In genomic region chr20:35698298-35699126, GRCh38 we compare ENCODE assay signal across 8 cellular contexts. TPM values are rescaled to one million over a fixed set of nuclear protein-coding genes. Genes with fewer than 3 reads are reported as not detected.
DNase-seq lines count a peak whose midpoint lies in the region; ATAC-seq and TF ChIP-seq lines count a peak whose summit lies in the region.

No MANE protein-coding gene starts in this region.

- H3K4me3 ChIP-seq in WI38 (ENCODE audit: low read depth, low read length) (peak overlapping the region; percentile 96), fibroblast of lung (replicated peaks in 1 of 4; ENCODE audit: control extremely low read depth in 1 of 4, insufficient read depth in 1 of 4, low read depth in 3 of 4, low read length in 4 of 4) (peak overlapping the region; percentile 85 to 100 (median 94)), neural progenitor cell (peak overlapping the region; percentile 89)

- H3K79me2 ChIP-seq in fibroblast of lung (ENCODE audit: control insufficient read depth, insufficient read depth, low read length) = peaks cover 25% of the 10 kb centered on the region
- H3K79me2 ChIP-seq in neural progenitor cell (ENCODE audit: low read depth) = peaks cover 15% of the 10 kb centered on the region

- H3K36me3 ChIP-seq in fibroblast of lung (ENCODE audit: control insufficient read depth, insufficient read depth, low read length) (peaks cover 5% of the 10 kb centered on the region), neural progenitor cell (peaks cover 5% of the 10 kb centered on the region)

- peaks cover 59% of the 10 kb centered on the region for H3F3A ChIP-seq in neural progenitor cell (ENCODE audit: low read depth)

- H3K27ac ChIP-seq in fibroblast of lung (ENCODE audit: insufficient read depth, low read length) (peak overlapping the region; percentile 98), neural progenitor cell (peak overlapping the region; percentile 73)

- peaks cover 14% of the 10 kb centered on the region for H3K4me1 ChIP-seq in fibroblast of lung (ENCODE audit: control insufficient read depth, extremely low read depth, insufficient read depth, low read length)
- H3K4me1 ChIP-seq in neural progenitor cell = peaks cover 12% of the 10 kb centered on the region

- peak overlapping the region; percentile 97 for H3K4me3 Mint-ChIP-seq in activated naive CD4-positive, alpha-beta T cell treated with anti-CD3 and anti-CD28 coated beads, Interleukin-2, amount 50 U/mL, for 24 hours
- H3K4me3 Mint-ChIP-seq in neural progenitor cell = peak overlapping the region; percentile 92

- peaks cover 46% of the 10 kb centered on the region for H3K4me1 Mint-ChIP-seq in activated naive CD4-positive, alpha-beta T cell treated with anti-CD3 and anti-CD28 coated beads, Interleukin-2, amount 50 U/mL, for 24 hours
- H3K4me1 Mint-ChIP-seq in neural progenitor cell = peaks cover 21% of the 10 kb centered on the region

- H3K36me3 Mint-ChIP-seq in activated naive CD4-positive, alpha-beta T cell treated with anti-CD3 and anti-CD28 coated beads, Interleukin-2, amount 50 U/mL, for 24 hours = peaks cover 10% of the 10 kb centered on the region
- peaks cover 11% of the 10 kb centered on the region for H3K36me3 Mint-ChIP-seq in neural progenitor cell

- H2AFZ ChIP-seq in fibroblast of lung (ENCODE audit: low read length) (peak overlapping the region; percentile 76), neural progenitor cell (replicated peaks) (peak overlapping the region; percentile 74)

- no peak for DNase-seq in activated naive CD4-positive, alpha-beta T cell treated with Interleukin-2 at 50 U/mL for 16 hours
- peak in 1 of 2 donors; percentile 21 for DNase-seq in fibroblast of lung (ENCODE audit: low read depth in 2 of 2)
- peak; percentile 47 for DNase-seq in neural progenitor cell (ENCODE audit: low spot score)
- no peak for DNase-seq in NCI-H2196 (lab: John Stamatoyannopoulos, UW; ENCODE audit: unreplicated experiment)
- no peak for DNase-seq in kidney glomerular epithelial cell (lab: John Stamatoyannopoulos, UW)

- H4K20me1 ChIP-seq in fibroblast of lung (ENCODE audit: control insufficient read depth, extremely low read depth, insufficient read depth, low read length) (no peaks in the 10 kb centered on the region), neural progenitor cell (ENCODE audit: low read depth) (peaks cover 16% of the 10 kb centered on the region)

- peak; percentile 27 for ATAC-seq in HG03342 (IDR thresholded peaks at IDR 0.05; ENCODE audit: unreplicated experiment)

- H3K9me3 ChIP-seq in fibroblast of lung (ENCODE audit: control insufficient read depth, insufficient read depth, low read depth, low read length) = no peaks in the 10 kb centered on the region
- no peaks in the 10 kb centered on the region for H3K9me3 ChIP-seq in neural progenitor cell (ENCODE audit: low read depth)

- H3K9ac ChIP-seq in fibroblast of lung (ENCODE audit: insufficient read depth, low read length) (peak overlapping the region; percentile 98), neural progenitor cell (peak overlapping the region; percentile 91)

- no peaks in the 10 kb centered on the region for H3K27me3 Mint-ChIP-seq in activated naive CD4-positive, alpha-beta T cell treated with anti-CD3 and anti-CD28 coated beads, Interleukin-2, amount 50 U/mL, for 24 hours
- H3K27me3 Mint-ChIP-seq in neural progenitor cell (ENCODE audit: insufficient read depth, low read depth) = peaks cover 6% of the 10 kb centered on the region

- no peaks in the 10 kb centered on the region for H3K27me3 ChIP-seq in fibroblast of lung (ENCODE audit: control insufficient read depth, insufficient read depth, low read length)
- no peaks in the 10 kb centered on the region for H3K27me3 ChIP-seq in neural progenitor cell

- TF ChIP-seq CTCF in WI38 (IDR thresholded peaks at IDR 0.05; ENCODE audit: low read depth, low read length) (no peak), fibroblast of lung (conservative IDR thresholded peaks at IDR 0.05 in 1 of 2, IDR thresholded peaks at IDR 0.05 in 1 of 2; ENCODE audit: low read depth in 1 of 2, low read length in 2 of 2) (no peak), neural progenitor cell (IDR thresholded peaks at IDR 0.05) (no peak)

- no peaks in the 10 kb centered on the region for H3K9me3 Mint-ChIP-seq in activated naive CD4-positive, alpha-beta T cell treated with anti-CD3 and anti-CD28 coated beads, Interleukin-2, amount 50 U/mL, for 24 hours
- no peaks in the 10 kb centered on the region for H3K9me3 Mint-ChIP-seq in neural progenitor cell

- peak overlapping the region; percentile 96 for H3K27ac Mint-ChIP-seq in activated naive CD4-positive, alpha-beta T cell treated with anti-CD3 and anti-CD28 coated beads, Interleukin-2, amount 50 U/mL, for 24 hours
- H3K27ac Mint-ChIP-seq in neural progenitor cell = peak overlapping the region; percentile 12

- H3K4me2 ChIP-seq in fibroblast of lung (ENCODE audit: extremely low read depth, insufficient read depth, low read length) = peak overlapping the region; percentile 81
- peak overlapping the region; percentile 96 for H3K4me2 ChIP-seq in neural progenitor cell

RNA-seq across cellular contexts. Expression of gene NFS1, which starts 0.6 kb away (rescaled TPM):
- total RNA-seq in fibroblast of lung (31.7 and 36.5 TPM in 2 replicates), neural progenitor cell (ENCODE audit: low replicate concordance) (21.7 and 29.3 TPM in 2 replicates)
- 34.7 and 37.7 TPM in 2 replicates for polyA plus RNA-seq in fibroblast of lung
- polyA plus RNA-seq in fibroblast of lung (2012) = 22.8 and 29.9 TPM in 2 replicates
- polyA minus RNA-seq in fibroblast of lung (ENCODE audit: low replicate concordance) = 23.9 and 33.3 TPM in 2 replicates

RNA-seq across cellular contexts. Expression of gene ROMO1, which starts 0.7 kb away (rescaled TPM):
- total RNA-seq in fibroblast of lung (118 and 239 TPM in 2 replicates), neural progenitor cell (ENCODE audit: low replicate concordance) (135 and 253 TPM in 2 replicates)
- polyA plus RNA-seq in fibroblast of lung = 205 and 222 TPM in 2 replicates
- 314 and 442 TPM in 2 replicates for polyA plus RNA-seq in fibroblast of lung (2012)
- 21.9 and 25.9 TPM in 2 replicates for polyA minus RNA-seq in fibroblast of lung (ENCODE audit: low replicate concordance)

RNA-seq across cellular contexts. Expression of gene CPNE1, which starts 33.8 kb away (rescaled TPM):
- total RNA-seq in fibroblast of lung (88.8 and 101 TPM in 2 replicates), neural progenitor cell (ENCODE audit: low replicate concordance) (140 and 189 TPM in 2 replicates)
- 128 and 146 TPM in 2 replicates for polyA plus RNA-seq in fibroblast of lung
- 162 and 173 TPM in 2 replicates for polyA plus RNA-seq in fibroblast of lung (2012)
- 232 and 304 TPM in 2 replicates for polyA minus RNA-seq in fibroblast of lung (ENCODE audit: low replicate concordance)

RNA-seq across cellular contexts. Expression of gene RBM12, which starts 33.8 kb away (rescaled TPM):
- total RNA-seq in fibroblast of lung (29.9 and 31.8 TPM in 2 replicates), neural progenitor cell (ENCODE audit: low replicate concordance) (82.8 and 112 TPM in 2 replicates)
- 109 and 126 TPM in 2 replicates for polyA plus RNA-seq in fibroblast of lung
- polyA plus RNA-seq in fibroblast of lung (2012) = 49.7 and 52.6 TPM in 2 replicates
- polyA minus RNA-seq in fibroblast of lung (ENCODE audit: low replicate concordance) = 51.6 and 109 TPM in 2 replicates

RNA-seq across cellular contexts. Expression of gene RBM39, which starts 43.5 kb away (rescaled TPM):
- total RNA-seq in fibroblast of lung = 462 and 465 TPM in 2 replicates
- 43.1 and 57.7 TPM in 2 replicates for polyA plus RNA-seq in fibroblast of lung
- polyA plus RNA-seq in fibroblast of lung (2012) = 113 and 118 TPM in 2 replicates
- 30.1 and 48.9 TPM in 2 replicates for polyA minus RNA-seq in fibroblast of lung (ENCODE audit: low replicate concordance)
- 359 and 555 TPM in 2 replicates for total RNA-seq in neural progenitor cell (ENCODE audit: low replicate concordance)
